3 cellular contexts compared by ENCODE assay signal in genomic region chr1:119387858-119388257, GRCh38.
TF ChIP-seq lines count a peak whose summit lies in the region.

No MANE protein-coding gene starts in this region.

TF ChIP-seq in liver, 16 proteins besides CTCF, POLR2A, EP300 and RAD21:
- TF ChIP-seq MAX (IDR thresholded peaks at IDR 0.05) (no peak), GABPA (IDR thresholded peaks at IDR 0.05 in 1 of 2, conservative IDR thresholded peaks at IDR 0.05 in 1 of 2) (no peak), ATF3 (IDR thresholded peaks at IDR 0.05) (no peak), YY1 (IDR thresholded peaks at IDR 0.05) (no peak), REST (IDR thresholded peaks at IDR 0.05) (no peak), EGR1 (IDR thresholded peaks at IDR 0.05; ENCODE audit: low read depth in 2 of 2) (no peak), TAF1 (conservative IDR thresholded peaks at IDR 0.05) (no peak), ZBTB33 (IDR thresholded peaks at IDR 0.05) (no peak), FOXA2 (IDR thresholded peaks at IDR 0.05) (no peak)

TF ChIP-seq in HepG2, 621 proteins besides CTCF, POLR2A, EP300 and RAD21:
- TF ChIP-seq ZNF792 (CRISPR knock-in tag; IDR thresholded peaks at IDR 0.05) (no peak), GLMP (CRISPR knock-in tag; IDR thresholded peaks at IDR 0.05; ENCODE audit: borderline replicate concordance) (no peak), ZNF563 (CRISPR knock-in tag; IDR thresholded peaks at IDR 0.05) (no peak), ZBTB40 (IDR thresholded peaks at IDR 0.05) (no peak), ZBTB40 (CRISPR knock-in tag; IDR thresholded peaks at IDR 0.05) (no peak), MTA3 (CRISPR knock-in tag; IDR thresholded peaks at IDR 0.05) (no peak), KDM2A (CRISPR knock-in tag; IDR thresholded peaks at IDR 0.05; ENCODE audit: borderline replicate concordance, low read depth) (no peak), BATF2 (CRISPR knock-in tag; IDR thresholded peaks at IDR 0.05) (no peak), ZSCAN20 (CRISPR knock-in tag; IDR thresholded peaks at IDR 0.05; ENCODE audit: borderline replicate concordance) (no peak), SRSF4 (IDR thresholded peaks at IDR 0.05; ENCODE audit: low read depth, low read length, poor library complexity, severe bottlenecking) (no peak)

TF ChIP-seq in H1, 55 proteins besides CTCF, POLR2A, EP300 and RAD21:
- peak; percentile 19; the same call in 1 of the 2 replicates for TF ChIP-seq E2F6 (IDR thresholded peaks at IDR 0.05)
- TF ChIP-seq ASH2L (IDR thresholded peaks at IDR 0.05; ENCODE audit: low read length): peak; percentile 31
- TF ChIP-seq NANOG (IDR thresholded peaks at IDR 0.05; ENCODE audit: insufficient read depth, low read depth, low read length, poor library complexity, severe bottlenecking): no peak
- peak; percentile 63; the same call in 1 of the 2 replicates for TF ChIP-seq MAX (IDR thresholded peaks at IDR 0.05)
